In genomic region chr12:40569626-40570179, GRCh38 we compare ENCODE assay signal across 25 cellular contexts.
A peak's percentile ranks its signal among the peaks of the same experiment; 100 is the strongest.
DNase-seq lines count a peak whose midpoint lies in the region; ATAC-seq, FAIRE-seq and TF ChIP-seq lines count a peak whose summit lies in the region.
"Had no signal": no experiment of that assay in that cellular context is flagged by ENCODE, and none has a peak within 500 bp of the region (broad histone marks: within the 10 kb centered on the region; RNA-seq: fewer than 3 reads in every experiment).

No MANE protein-coding gene starts in this region.

- BruUV-seq in HepG2 (replicated peaks; lab: Mats Ljungman, UMichigan), result no TSS peak

- no peak overlapping the region for H3K27ac Mint-ChIP-seq in activated naive CD8-positive, alpha-beta T cell treated with anti-CD3 and anti-CD28 coated beads for 36 hours
- no peak overlapping the region for H3K27ac Mint-ChIP-seq in stimulated activated naive B cell treated with anti-CD40 and anti-IgM and Interleukin-4, amounts not matched to agents 10 μg/mL and 1 μg/mL and 100 μg/mL, for 72 hours
- H3K27ac Mint-ChIP-seq: activated CD8-positive, alpha-beta T cell treated with anti-CD3 and anti-CD28 coated beads for 36 hours; T-helper 1 cell treated with Interleukin-12 subunit alpha and Interleukin-12 subunit beta and Interleukin-4 antibody, amounts not matched to agents 30 μg/mL and 1 μg/mL, for 36 hours had no signal

- H3K27ac ChIP-seq in HepG2 (ENCODE audit: extremely low read length, insufficient read depth, low read length), result no peak overlapping the region
- no peak overlapping the region for H3K27ac ChIP-seq in right lobe of liver
- H3K27ac ChIP-seq: sigmoid colon, upper lobe of left lung had no signal

- H3K4me1 Mint-ChIP-seq in activated naive CD8-positive, alpha-beta T cell treated with anti-CD3 and anti-CD28 coated beads for 36 hours, result no peaks in the 10 kb centered on the region
- H3K4me1 Mint-ChIP-seq in stimulated activated naive B cell treated with anti-CD40 and anti-IgM and Interleukin-4, amounts not matched to agents 10 μg/mL and 1 μg/mL and 100 μg/mL, for 72 hours, result no peaks in the 10 kb centered on the region
- H3K4me1 Mint-ChIP-seq: neural crest cell had no signal

- DNase-seq in HepG2 (ENCODE audit: low spot score), result no peak
- no peak for DNase-seq in right lobe of liver
- DNase-seq in adipocyte (ENCODE audit: low read depth), result peak; percentile 33
- DNase-seq in fibroblast of peridontal ligament (ENCODE audit: extremely low read depth), result peak; percentile 51
- no peak for DNase-seq in activated naive CD8-positive, alpha-beta T cell treated with anti-CD3 and anti-CD28 coated beads for 36 hours
- no peak for DNase-seq in KBM-7
- DNase-seq in stimulated activated naive B cell treated with anti-CD40 and anti-IgM and Interleukin-4, amounts not matched to agents 10 μg/mL and 1 μg/mL and 100 μg/mL, for 72 hours, result no peak
- DNase-seq in 8988T, result no peak
- DNase-seq: activated CD4-positive, alpha-beta T cell treated with anti-CD3 and anti-CD28 coated beads for 1 hour; activated CD8-positive, alpha-beta T cell treated with anti-CD3 and anti-CD28 coated beads for 36 hours; activated effector memory CD4-positive, alpha-beta T cell treated with anti-CD3 and anti-CD28 coated beads, Interleukin-2, amount 50 U/mL, for 16 hours; BE2C; effector memory CD4-positive, alpha-beta T cell; GF-D8; NCI-H146; NCI-H524; NK-92 treated with Interleukin-12 subunit alpha and Interleukin-12 subunit beta, amount 100 ng/mL, for 24 hours; sigmoid colon; stimulated activated CD4-positive, alpha-beta T cell treated with anti-CD3 and anti-CD28 coated beads, Interleukin-15, amount 100 ng/mL, for 24 hours; upper lobe of left lung had no signal

- ATAC-seq in HepG2 (no peak), right lobe of liver (no peak)
- ATAC-seq in stimulated activated naive B cell treated with anti-CD40 and anti-IgM and Interleukin-4, amounts not matched to agents 10 μg/mL and 1 μg/mL and 100 μg/mL, for 72 hours (replicated peaks), result no peak
- ATAC-seq: activated CD8-positive, alpha-beta T cell treated with anti-CD3 and anti-CD28 coated beads for 36 hours had no signal

- intact Hi-C loops in HepG2 (cut with micrococcal nuclease; ENCODE audit: unreplicated experiment) (no loop called here), right lobe of liver (cut with DNase I) (no loop called here)

- no peaks in the 10 kb centered on the region for H3K79me2 ChIP-seq in HepG2 (ENCODE audit: insufficient read depth, low read length)

- FAIRE-seq in HepG2 (lab: Jason Lieb, UNC), result no peak
- FAIRE-seq: A204.1, GM19239, RCC 7860 had no signal

- CTCF ChIA-PET in HepG2 (lab: Yijun Ruan, JAX; ENCODE audit: low intra/inter-chr PET ratio, low total read pairs), result no interaction called here

- POLR2A ChIA-PET in HepG2 (lab: Yijun Ruan, JAX), result no interaction called here

- TF ChIP-seq CTCF in HepG2 (CRISPR knock-in tag; IDR thresholded peaks at IDR 0.05), result no peak
- no peak for TF ChIP-seq CTCF in right lobe of liver (IDR thresholded peaks at IDR 0.05)

- H3K27me3 ChIP-seq in HepG2 (ENCODE audit: control insufficient read depth in 1 of 2, insufficient read depth in 2 of 2, low read length in 2 of 2) (no peaks in the 10 kb centered on the region), right lobe of liver (no peaks in the 10 kb centered on the region), adipocyte (replicated peaks; ENCODE audit: control insufficient read depth, insufficient read depth, low read length) (no peaks in the 10 kb centered on the region)
- H3K27me3 ChIP-seq: BE2C, sigmoid colon, upper lobe of left lung had no signal

- H3K36me3 ChIP-seq in HepG2 (replicated peaks in 1 of 2; ENCODE audit: control insufficient read depth in 1 of 2, insufficient read depth in 2 of 2, low read length in 2 of 2) (no peaks in the 10 kb centered on the region), right lobe of liver (no peaks in the 10 kb centered on the region), adipocyte (ENCODE audit: control insufficient read depth, insufficient read depth, low read length, severe bottlenecking) (no peaks in the 10 kb centered on the region)
- H3K36me3 ChIP-seq: BE2C, sigmoid colon, upper lobe of left lung had no signal

- no peak overlapping the region for H3K4me2 ChIP-seq in HepG2 (ENCODE audit: low read depth, low read length)

- in situ Hi-C loops in HepG2 (cut with HindIII; ENCODE audit: extremely low pct_ligation_motif_present, low pct_unique_long_range_greater_than_20kb) (no loop called here), KBM-7 (cut with MboI; ENCODE audit: low pct_unique_long_range_greater_than_20kb, low sequenced_read_pairs) (no loop called here)

- no peak for TF ChIP-seq RAD21 in HepG2 (CRISPR knock-in tag; IDR thresholded peaks at IDR 0.05)

- no peaks in the 10 kb centered on the region for H3K27me3 Mint-ChIP-seq in activated naive CD8-positive, alpha-beta T cell treated with anti-CD3 and anti-CD28 coated beads for 36 hours
- H3K27me3 Mint-ChIP-seq in stimulated activated naive B cell treated with anti-CD40 and anti-IgM and Interleukin-4, amounts not matched to agents 10 μg/mL and 1 μg/mL and 100 μg/mL, for 72 hours, result no peaks in the 10 kb centered on the region
- H3K27me3 Mint-ChIP-seq: activated CD8-positive, alpha-beta T cell treated with anti-CD3 and anti-CD28 coated beads for 36 hours had no signal

- TF ChIP-seq EP300 in HepG2 (IDR thresholded peaks at IDR 0.05; ENCODE audit: low read depth in 2 of 2, low read length in 2 of 2), result no peak
- no peak for TF ChIP-seq EP300 in HepG2 (CRISPR knock-in tag; IDR thresholded peaks at IDR 0.05; ENCODE audit: borderline replicate concordance)

- TF ChIP-seq POLR2A in HepG2 (IDR thresholded peaks at IDR 0.05; ENCODE audit: insufficient read depth in 1 of 2, low read depth in 2 of 2, low read length in 2 of 2), result no peak
- TF ChIP-seq POLR2A in right lobe of liver (IDR thresholded peaks at IDR 0.05), result no peak

- H3K36me3 Mint-ChIP-seq in activated naive CD8-positive, alpha-beta T cell treated with anti-CD3 and anti-CD28 coated beads for 36 hours, result no peaks in the 10 kb centered on the region
- no peaks in the 10 kb centered on the region for H3K36me3 Mint-ChIP-seq in stimulated activated naive B cell treated with anti-CD40 and anti-IgM and Interleukin-4, amounts not matched to agents 10 μg/mL and 1 μg/mL and 100 μg/mL, for 72 hours

- H3K9me3 Mint-ChIP-seq in activated naive CD8-positive, alpha-beta T cell treated with anti-CD3 and anti-CD28 coated beads for 36 hours, result peaks cover 1% of the 10 kb centered on the region
- H3K9me3 Mint-ChIP-seq in stimulated activated naive B cell treated with anti-CD40 and anti-IgM and Interleukin-4, amounts not matched to agents 10 μg/mL and 1 μg/mL and 100 μg/mL, for 72 hours, result peaks cover 0 to 3% of the 10 kb centered on the region in 2 donors
- H3K9me3 Mint-ChIP-seq: neural crest cell had no signal

- H4K20me1 ChIP-seq in HepG2 (ENCODE audit: insufficient read depth, low read length), result no peaks in the 10 kb centered on the region

- H3K4me1 ChIP-seq in HepG2 (ENCODE audit: insufficient read depth, low read length), result no peaks in the 10 kb centered on the region
- no peaks in the 10 kb centered on the region for H3K4me1 ChIP-seq in right lobe of liver
- H3K4me1 ChIP-seq in adipocyte (ENCODE audit: control insufficient read depth, insufficient read depth, low read length), result peaks cover 22% of the 10 kb centered on the region
- H3K4me1 ChIP-seq: BE2C, sigmoid colon, upper lobe of left lung had no signal

- H3K9ac ChIP-seq in HepG2 (ENCODE audit: insufficient read depth, low read depth, low read length) (no peak overlapping the region), adipocyte (ENCODE audit: low read length) (peak overlapping the region; percentile 24)

- 3% methylated on average over 1 of the region's 1 CpG for WGBS in HepG2 (ENCODE audit: low lambda C conversion rate)
- 15% methylated on average over 1 of the region's 1 CpG for WGBS in right lobe of liver (ENCODE audit: insufficient coverage, low coverage, low lambda C conversion rate, missing lambda C conversion rate)

- no peak overlapping the region for H3K4me3 Mint-ChIP-seq in activated naive CD8-positive, alpha-beta T cell treated with anti-CD3 and anti-CD28 coated beads for 36 hours
- H3K4me3 Mint-ChIP-seq in stimulated activated naive B cell treated with anti-CD40 and anti-IgM and Interleukin-4, amounts not matched to agents 10 μg/mL and 1 μg/mL and 100 μg/mL, for 72 hours, result no peak overlapping the region
- H3K4me3 Mint-ChIP-seq: activated CD8-positive, alpha-beta T cell treated with anti-CD3 and anti-CD28 coated beads for 36 hours; neural crest cell; T-helper 1 cell treated with Interleukin-12 subunit alpha and Interleukin-12 subunit beta and Interleukin-4 antibody, amounts not matched to agents 30 μg/mL and 1 μg/mL, for 36 hours had no signal

- no peak overlapping the region for H2AFZ ChIP-seq in HepG2 (ENCODE audit: low read length)

- H3K9me3 ChIP-seq in HepG2 (ENCODE audit: low read length) (peaks cover 19% of the 10 kb centered on the region; the same call in 1 of the 2 replicates), right lobe of liver (no peaks in the 10 kb centered on the region), adipocyte (ENCODE audit: control insufficient read depth, low read length) (no peaks in the 10 kb centered on the region)
- H3K9me3 ChIP-seq: BE2C, sigmoid colon, upper lobe of left lung had no signal

- H3K4me3 ChIP-seq in HepG2 (replicated peaks in 1 of 3; ENCODE audit: insufficient read depth in 1 of 3, low read depth in 2 of 3, low read length in 3 of 3) (no peak overlapping the region), right lobe of liver (no peak overlapping the region), adipocyte (ENCODE audit: low read length) (no peak overlapping the region)
- H3K4me3 ChIP-seq: sigmoid colon, upper lobe of left lung had no signal

TF ChIP-seq in HepG2, 621 proteins besides CTCF, POLR2A, EP300 and RAD21:
- TF ChIP-seq NFE2L2 (IDR thresholded peaks at IDR 0.05; ENCODE audit: low read length), result peak; percentile 12; the same call in 1 of the 2 replicates
- TF ChIP-seq GFI1 (CRISPR knock-in tag; IDR thresholded peaks at IDR 0.05; ENCODE audit: borderline replicate concordance), result no peak
- TF ChIP-seq ATF7 (IDR thresholded peaks at IDR 0.05), result no peak
- no peak for TF ChIP-seq ATF7 (CRISPR knock-in tag; IDR thresholded peaks at IDR 0.05)

Comparison
In these comparisons a context has a peak if more than half of its experiments do, and no peak if none do; other contexts are left out.
1. DNase-seq: peak in adipocyte (single experiment) and fibroblast of peridontal ligament (single experiment); none in HepG2 (single experiment), right lobe of liver (0 of 3), activated naive CD8-positive, alpha-beta T cell treated with anti-CD3 and anti-CD28 coated beads for 36 hours (single experiment), KBM-7 (single experiment), stimulated activated naive B cell treated with anti-CD40 and anti-IgM and Interleukin-4, amounts not matched to agents 10 μg/mL and 1 μg/mL and 100 μg/mL, for 72 hours (single experiment) and 8988T (single experiment).